ENCODE assay signal across 28 cellular contexts in genomic region chr19:29542776-29543175, GRCh38. TPM values are rescaled to one million over a fixed set of nuclear protein-coding genes. Genes with fewer than 3 reads are reported as not detected.
"Had no signal": no experiment of that assay in that cellular context is flagged by ENCODE, and none has a peak within 500 bp of the region (broad histone marks: within the 10 kb centered on the region; RNA-seq: fewer than 3 reads in every experiment).

No MANE protein-coding gene starts in this region.

- H3K9me3 ChIP-seq: gastrocnemius medialis, left lung, ovary, thoracic aorta, upper lobe of right lung, uterus had no signal

- DNase-seq: cerebellar nuclear complex; effector CD4-positive, alpha-beta T cell; foreskin fibroblast; gastrocnemius medialis; left cardiac atrium; mesenchymal stem cell; midbrain; naive thymus-derived CD4-positive, alpha-beta T cell; nucleus accumbens; retina; stimulated activated CD4-positive, alpha-beta T cell treated with anti-CD3 and anti-CD28 coated beads, Interleukin-15, amount 100 ng/mL, for 24 hours; stimulated activated CD4-positive, alpha-beta T cell treated with anti-CD3 and anti-CD28 coated beads, Interleukin-2, amount 100 ng/mL, for 48 hours; stimulated activated naive B cell treated with anti-CD40 and anti-IgM and Interleukin-4, amounts not matched to agents 10 μg/mL and 1 μg/mL and 100 μg/mL, for 72 hours; uterus had no signal

- H3K27me3 ChIP-seq: dorsolateral prefrontal cortex, ovary, uterus had no signal

- H3K36me3 Mint-ChIP-seq: stimulated activated naive B cell treated with anti-CD40 and anti-IgM and Interleukin-4, amounts not matched to agents 10 μg/mL and 1 μg/mL and 100 μg/mL, for 72 hours had no signal

- H3K27ac Mint-ChIP-seq: naive thymus-derived CD4-positive, alpha-beta T cell; nephron; stimulated activated naive B cell treated with anti-CD40 and anti-IgM and Interleukin-4, amounts not matched to agents 10 μg/mL and 1 μg/mL and 100 μg/mL, for 72 hours; stimulated activated naive CD8-positive, alpha-beta T cell treated with anti-CD3 and anti-CD28 coated beads, Interleukin-15, Interleukin-2, amounts not matched to agents 100 ng/mL and 50 ng/mL, for 24 hours had no signal

- H3K27ac ChIP-seq: dorsolateral prefrontal cortex, gastrocnemius medialis, left lung, ovary, skin epidermis, thoracic aorta, tibial nerve, upper lobe of right lung, uterus had no signal

- H3K4me1 ChIP-seq: gastrocnemius medialis, left lung, tibial nerve, upper lobe of right lung, uterus had no signal

- H3K9me3 Mint-ChIP-seq: nephron had no signal

- H3K4me1 Mint-ChIP-seq: naive thymus-derived CD4-positive, alpha-beta T cell; nephron; stimulated activated naive B cell treated with anti-CD40 and anti-IgM and Interleukin-4, amounts not matched to agents 10 μg/mL and 1 μg/mL and 100 μg/mL, for 72 hours had no signal

- ATAC-seq: gastrocnemius medialis; left cardiac atrium; left lung; naive thymus-derived CD4-positive, alpha-beta T cell; stimulated activated naive B cell treated with anti-CD40 and anti-IgM and Interleukin-4, amounts not matched to agents 10 μg/mL and 1 μg/mL and 100 μg/mL, for 72 hours; upper lobe of right lung had no signal

- H3K36me3 ChIP-seq: gastrocnemius medialis, left lung, ovary, thoracic aorta, tibial nerve, upper lobe of right lung, uterus had no signal

- H3K4me3 Mint-ChIP-seq: naive thymus-derived CD4-positive, alpha-beta T cell; nephron; stimulated activated naive B cell treated with anti-CD40 and anti-IgM and Interleukin-4, amounts not matched to agents 10 μg/mL and 1 μg/mL and 100 μg/mL, for 72 hours; stimulated activated naive CD8-positive, alpha-beta T cell treated with anti-CD3 and anti-CD28 coated beads, Interleukin-15, Interleukin-2, amounts not matched to agents 100 ng/mL and 50 ng/mL, for 24 hours had no signal

- H3K4me3 ChIP-seq: dorsolateral prefrontal cortex, gastrocnemius medialis, left lung, ovary, skin epidermis, thoracic aorta, tibial nerve, upper lobe of right lung, uterus had no signal

RNA-seq across cellular contexts. Expression of gene VSTM2B, which starts 17.0 kb away (rescaled TPM):
- total RNA-seq: gastrocnemius medialis, glomerular endothelial cell, kidney epithelial cell, left cardiac atrium, left lung, lower leg skin, lung microvascular endothelial cell, pulmonary artery endothelial cell, thoracic aorta, tibial nerve, upper lobe of right lung, uterus had no signal
